ENCODE assay signal across 1 cellular context in genomic region chr3:72154391-72155300, GRCh38.
A peak's percentile ranks its signal among the peaks of the same experiment; 100 is the strongest.
TF ChIP-seq lines count a peak whose summit lies in the region.

No MANE protein-coding gene starts in this region.

TF ChIP-seq in K562, 482 proteins besides CTCF, POLR2A, EP300 and RAD21 (continued from another document):
- TF ChIP-seq ZBTB34 (CRISPR knock-in tag; IDR thresholded peaks at IDR 0.05) (no peak), NFATC3 (IDR thresholded peaks at IDR 0.05) (no peak), HMBOX1 (IDR thresholded peaks at IDR 0.05) (no peak), PYGO2 (tag; IDR thresholded peaks at IDR 0.05) (no peak), ARID3A (IDR thresholded peaks at IDR 0.05; ENCODE audit: borderline replicate concordance, low read depth, low read length) (no peak), ZHX1 (conservative IDR thresholded peaks at IDR 0.05; ENCODE audit: low read length) (no peak), ZZZ3 (IDR thresholded peaks at IDR 0.05) (no peak), TCFL5 (CRISPR knock-in tag; conservative IDR thresholded peaks at IDR 0.05) (no peak), SMAD3 (CRISPR knock-in tag; conservative IDR thresholded peaks at IDR 0.05) (no peak), KDM1A (IDR thresholded peaks at IDR 0.05) (peak; percentile 44 to 82; a peak in 3 of 4 replicates), GATAD2A (IDR thresholded peaks at IDR 0.05) (no peak), TOE1 (IDR thresholded peaks at IDR 0.05; ENCODE audit: borderline replicate concordance) (no peak), TOE1 (CRISPR knock-in tag; IDR thresholded peaks at IDR 0.05; ENCODE audit: borderline replicate concordance, low read depth) (no peak), KLF6 (CRISPR knock-in tag; IDR thresholded peaks at IDR 0.05; ENCODE audit: borderline replicate concordance) (no peak), CHCHD3 (CRISPR knock-in tag; IDR thresholded peaks at IDR 0.05) (no peak), ZNF79 (CRISPR knock-in tag; IDR thresholded peaks at IDR 0.05; ENCODE audit: low read depth) (no peak), CTCFL (IDR thresholded peaks at IDR 0.05; ENCODE audit: borderline replicate concordance, insufficient read depth, low read depth, low read length, poor library complexity, severe bottlenecking) (no peak), NR1H2 (CRISPR knock-in tag; IDR thresholded peaks at IDR 0.05) (no peak), ZNF12 (CRISPR knock-in tag; IDR thresholded peaks at IDR 0.05) (no peak), CREB3L1 (IDR thresholded peaks at IDR 0.05; ENCODE audit: borderline replicate concordance, low read depth) (no peak), RFX5 (IDR thresholded peaks at IDR 0.05; ENCODE audit: low read depth, low read length) (no peak), KAT2B (IDR thresholded peaks at IDR 0.05; ENCODE audit: low read depth, low read length) (no peak), CCNT2 (IDR thresholded peaks at IDR 0.05; ENCODE audit: borderline replicate concordance, extremely low read depth, insufficient read length, low read depth, low read length) (no peak), HMG20B (CRISPR knock-in tag; IDR thresholded peaks at IDR 0.05) (no peak), ESRRA (IDR thresholded peaks at IDR 0.05; ENCODE audit: borderline replicate concordance, low read depth) (no peak), ATF3 (IDR thresholded peaks at IDR 0.05) (no peak), ATF3 (CRISPR knock-in tag; conservative IDR thresholded peaks at IDR 0.05) (no peak), ZNF263 (CRISPR knock-in tag; IDR thresholded peaks at IDR 0.05; ENCODE audit: borderline replicate concordance) (no peak), NFE2L1 (tag; IDR thresholded peaks at IDR 0.05; ENCODE audit: borderline replicate concordance, low read depth) (no peak), ADNP (tag; IDR thresholded peaks at IDR 0.05) (peak; percentile 86), ARID3B (CRISPR knock-in tag; IDR thresholded peaks at IDR 0.05; ENCODE audit: borderline replicate concordance) (no peak), RCOR1 (IDR thresholded peaks at IDR 0.05; ENCODE audit: borderline replicate concordance in 1 of 2, low read depth in 2 of 2, low read length in 2 of 2) (peak in 1 of 2 experiments; percentile 77; a peak in 1 of 4 replicates), CREBBP (IDR thresholded peaks at IDR 0.05; ENCODE audit: low read depth, low read length) (no peak), BMI1 (IDR thresholded peaks at IDR 0.05; ENCODE audit: low read length) (no peak), ATF2 (CRISPR knock-in tag; IDR thresholded peaks at IDR 0.05) (no peak), PPARD (CRISPR knock-in tag; IDR thresholded peaks at IDR 0.05) (no peak), ERF (CRISPR knock-in tag; IDR thresholded peaks at IDR 0.05) (no peak), STAT5B (CRISPR knock-in tag; IDR thresholded peaks at IDR 0.05) (no peak)
